ENCODE assay signal across 8 cellular contexts in genomic region chr15:34337557-34338306, GRCh38. TPM values are rescaled to one million over a fixed set of nuclear protein-coding genes. Genes with fewer than 3 reads are reported as not detected.
DNase-seq lines count a peak whose midpoint lies in the region; ATAC-seq and TF ChIP-seq lines count a peak whose summit lies in the region.

TSS of gene SLC12A6 (minus strand) at chr15:34337781. CDS start at chr15:34336680, 1,101 bp downstream.

- peak within 1 kb of the TSS; percentile 98 for H3K4me3 Mint-ChIP-seq in CD8-positive, alpha-beta T cell

- no peak within 1 kb of the TSS for H2AK5ac ChIP-seq in mesenchymal stem cell (ENCODE audit: low read length, severe bottlenecking)

- H2BK15ac ChIP-seq in mesenchymal stem cell (ENCODE audit: low read depth, poor library complexity, severe bottlenecking): peak within 1 kb of the TSS; percentile 60

- peaks cover 61% of the 10 kb centered on the region for H3K4me1 Mint-ChIP-seq in CD8-positive, alpha-beta T cell (ENCODE audit: low read depth)

- H3K4ac ChIP-seq in mesenchymal stem cell (ENCODE audit: low read depth in 1 of 2, low read length in 2 of 2): peak within 1 kb of the TSS in 1 of 2 experiments; percentile 73

- peak within 1 kb of the TSS; percentile 59 to 89 for H3K18ac ChIP-seq in mesenchymal stem cell (ENCODE audit: low read depth in 1 of 2, low read length in 2 of 2)

- H3K36me3 ChIP-seq in CD8-positive, alpha-beta T cell (ENCODE audit: insufficient read depth, low read length): no peaks in the 10 kb centered on the region
- no peaks in the 10 kb centered on the region for H3K36me3 ChIP-seq in effector memory CD4-positive, alpha-beta T cell (ENCODE audit: control insufficient read depth, insufficient read depth, low read length)
- H3K36me3 ChIP-seq in mesenchymal stem cell (ENCODE audit: control insufficient read depth in 1 of 2, insufficient read depth in 2 of 2, low read depth in 1 of 2, low read length in 2 of 2): peaks cover 7 to 32% of the 10 kb centered on the region in 2 experiments

- H2AFZ ChIP-seq in mesenchymal stem cell (ENCODE audit: low read depth, low read length): peak within 1 kb of the TSS; percentile 84

- peaks cover 22% of the 10 kb centered on the region for H3K79me1 ChIP-seq in mesenchymal stem cell (replicated peaks; ENCODE audit: low read length, poor library complexity, severe bottlenecking)

- CTCF ChIA-PET in CD8-positive, alpha-beta T cell (lab: Charles Lee): interaction anchor here (2.5 to 5.1 kb wide), 2 partner anchors 9 to 29 kb away, joined by 15 to 36 read pairs; partner anchors contain the start of gene LPCAT4

- H3K36me3 Mint-ChIP-seq in CD8-positive, alpha-beta T cell: peaks cover 34% of the 10 kb centered on the region

- peak; percentile 81 to 94 (median 89) for DNase-seq in CD8-positive, alpha-beta T cell
- peak; percentile 88 for DNase-seq in HPDE6-E6E7 (ENCODE audit: extremely low spot score)
- peak; percentile 90 to 94 for DNase-seq in NOMO-1 (lab: John Stamatoyannopoulos, UW; ENCODE audit: unreplicated experiment in 2 of 2)
- peak; percentile 77 to 82 for DNase-seq in activated CD8-positive, alpha-beta memory T cell treated with anti-CD3 and anti-CD28 coated beads for 4 hours (ENCODE audit: low read depth in 2 of 2)
- peak; percentile 83 to 87 (median 84) for DNase-seq in effector memory CD4-positive, alpha-beta T cell
- peak; percentile 94 for DNase-seq in mesenchymal stem cell
- DNase-seq in stimulated activated CD8-positive, alpha-beta memory T cell treated with anti-CD3 and anti-CD28 coated beads, Interleukin-12 subunit alpha, Interleukin-12 subunit beta, amount 100 ng/mL, for 24 hours (ENCODE audit: extremely low read depth): peak; percentile 77

- H2BK12ac ChIP-seq in mesenchymal stem cell (ENCODE audit: low read length in 2 of 2): peak within 1 kb of the TSS in 1 of 2 experiments; percentile 83

- peak within 1 kb of the TSS; percentile 87 for H3K9ac ChIP-seq in mesenchymal stem cell (ENCODE audit: low read length)

- H2BK5ac ChIP-seq in mesenchymal stem cell (ENCODE audit: low read depth, low read length, poor library complexity, severe bottlenecking): no peak within 1 kb of the TSS

- peak; percentile 84 for ATAC-seq in CD8-positive, alpha-beta T cell
- peak; percentile 79 for ATAC-seq in GM19463 (IDR thresholded peaks at IDR 0.05; ENCODE audit: unreplicated experiment)

- H3K9me3 ChIP-seq in CD8-positive, alpha-beta T cell (ENCODE audit: low read length): no peaks in the 10 kb centered on the region
- no peaks in the 10 kb centered on the region for H3K9me3 ChIP-seq in effector memory CD4-positive, alpha-beta T cell (ENCODE audit: control insufficient read depth, low read length)
- H3K9me3 ChIP-seq in mesenchymal stem cell (ENCODE audit: control insufficient read depth, low read length): no peaks in the 10 kb centered on the region

- intact Hi-C loops in CD8-positive, alpha-beta T cell (cut with DNase I, micrococcal nuclease): loop anchor here (1.0 to 10.0 kb wide), 10 partner anchors 19 to 627 kb away; partner anchors contain the start of genes AVEN (in 2 of the 2), AQR (in 1 of the 2), EMC4 (in 1 of the 2) and EMC7 (in 1 of the 2)

- peak within 1 kb of the TSS; percentile 97 for H3K4me2 ChIP-seq in mesenchymal stem cell (ENCODE audit: low read length, poor library complexity, severe bottlenecking)

- H3K23ac ChIP-seq in mesenchymal stem cell (ENCODE audit: low read length in 2 of 2): no peak within 1 kb of the TSS

- peak within 1 kb of the TSS; percentile 36 for H4K8ac ChIP-seq in mesenchymal stem cell (ENCODE audit: low read length)

- H3K27me3 ChIP-seq in CD8-positive, alpha-beta T cell (ENCODE audit: insufficient read depth, low read length): no peaks in the 10 kb centered on the region
- H3K27me3 ChIP-seq in effector memory CD4-positive, alpha-beta T cell (replicated peaks; ENCODE audit: control insufficient read depth, insufficient read depth, low read length, poor library complexity, severe bottlenecking): no peaks in the 10 kb centered on the region
- no peaks in the 10 kb centered on the region for H3K27me3 ChIP-seq in mesenchymal stem cell (ENCODE audit: control insufficient read depth in 1 of 2, insufficient read depth in 1 of 2, low read length in 2 of 2)

- no peaks in the 10 kb centered on the region for H3K27me3 Mint-ChIP-seq in CD8-positive, alpha-beta T cell (ENCODE audit: low read depth)

- peak within 1 kb of the TSS; percentile 52 for H4K91ac ChIP-seq in mesenchymal stem cell (ENCODE audit: low read length)

- peak within 1 kb of the TSS; percentile 80 for H3K27ac ChIP-seq in CD8-positive, alpha-beta T cell (ENCODE audit: low read depth, low read length)
- peak within 1 kb of the TSS; percentile 90 for H3K27ac ChIP-seq in effector memory CD4-positive, alpha-beta T cell (ENCODE audit: insufficient read depth, low read length, poor library complexity, severe bottlenecking)
- no peak within 1 kb of the TSS for H3K27ac ChIP-seq in mesenchymal stem cell (ENCODE audit: low read length, poor library complexity, severe bottlenecking)

- H3K9me3 Mint-ChIP-seq in CD8-positive, alpha-beta T cell: no peaks in the 10 kb centered on the region

- H3K4me3 ChIP-seq in CD8-positive, alpha-beta T cell (ENCODE audit: low read depth, low read length): peak within 1 kb of the TSS; percentile 81
- H3K4me3 ChIP-seq in effector memory CD4-positive, alpha-beta T cell (ENCODE audit: insufficient read depth, low read depth, low read length, poor library complexity, severe bottlenecking): peak within 1 kb of the TSS; percentile 82
- peak within 1 kb of the TSS; percentile 79 to 94 for H3K4me3 ChIP-seq in mesenchymal stem cell (ENCODE audit: insufficient read depth in 1 of 2, low read depth in 1 of 2, low read length in 2 of 2)

- WGBS in mesenchymal stem cell: under 1% methylated on average over 74 of the region's 78 CpGs

- H3K14ac ChIP-seq in mesenchymal stem cell (ENCODE audit: low read length in 2 of 2): peak within 1 kb of the TSS in 1 of 2 experiments; percentile 95

- peaks cover 55% of the 10 kb centered on the region for H3K4me1 ChIP-seq in CD8-positive, alpha-beta T cell (ENCODE audit: insufficient read depth, low read length)
- H3K4me1 ChIP-seq in effector memory CD4-positive, alpha-beta T cell (ENCODE audit: control insufficient read depth, insufficient read depth, low read length, poor library complexity, severe bottlenecking): peaks cover 24% of the 10 kb centered on the region
- peaks cover 11% of the 10 kb centered on the region for H3K4me1 ChIP-seq in mesenchymal stem cell (ENCODE audit: control insufficient read depth, insufficient read depth, low read depth, low read length)

- H2BK120ac ChIP-seq in mesenchymal stem cell (ENCODE audit: low read depth, low read length): no peak within 1 kb of the TSS

- H3K27ac Mint-ChIP-seq in CD8-positive, alpha-beta T cell: peak within 1 kb of the TSS; percentile 97

- POLR2A ChIA-PET in CD8-positive, alpha-beta T cell (lab: Charles Lee): interaction anchor here (0.9 to 5.3 kb wide), 11 partner anchors 9 to 246 kb away, joined by 3 to 56 read pairs (median 4); partner anchors contain the start of genes GOLGA8B and LPCAT4

- no peak for TF ChIP-seq CTCF in CD8-positive, alpha-beta T cell (IDR thresholded peaks at IDR 0.05)

RNA-seq across cellular contexts. Expression of gene SLC12A6, which starts in this region (rescaled TPM):
- 10 to 100 TPM; 55.7 to 60.8 TPM for total RNA-seq in CD8-positive, alpha-beta T cell
- polyA plus RNA-seq in mesenchymal stem cell (2013, experiment 1 of 2): 6.1 TPM
- 5.1 TPM for polyA plus RNA-seq in mesenchymal stem cell (2013, experiment 2 of 2)
